Comparison of ENCODE assay signal across 22 cellular contexts in the genomic region with DNA sequence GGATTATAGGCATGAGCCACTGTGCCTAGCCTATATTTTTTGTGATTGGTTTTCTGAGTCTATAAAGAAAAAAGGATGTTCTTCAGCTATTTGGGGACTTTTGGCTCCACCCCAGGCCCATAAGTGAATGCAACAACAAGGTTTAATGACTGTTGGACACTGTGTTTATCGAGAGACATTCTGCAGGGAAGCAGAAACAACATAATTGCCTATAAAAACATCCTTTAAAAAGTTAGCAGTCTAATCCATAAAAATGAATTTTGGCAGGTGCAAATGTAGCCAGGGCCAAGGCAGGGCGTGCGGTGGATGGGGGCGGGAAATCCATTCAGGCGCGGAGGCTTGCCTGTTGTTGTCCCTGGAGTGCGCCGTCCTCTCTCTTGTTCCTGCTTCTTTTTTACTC.
"Had no signal": no experiment of that assay in that cellular context is flagged by ENCODE, and none has a peak within 500 bp of the region (broad histone marks: within the 10 kb centered on the region; RNA-seq: fewer than 3 reads in every experiment).

No MANE protein-coding gene starts in this region.

- DNase-seq: IMR-90, Kasumi-1, KG1, MV-4-11, NCI-H1092, NCI-H1417, NCI-H1436 treated with DMSO at 0.1 percent for 48 hours, NCI-H1694, NCI-H187 treated with DMSO at 0.1 percent for 48 hours, NCI-H2029 treated with DMSO at 0.1 percent for 48 hours, NCI-H2171 treated with DMSO at 0.1 percent for 48 hours, NCI-H345, NCI-H446 treated with DMSO at 0.1 percent for 48 hours, NCI-H510A treated with DMSO at 0.1 percent for 48 hours, NCI-H526, NCI-H82, Right ventricle myocardium superior, RPMI8226, SIG-M5 had no signal

- H3K36me3 ChIP-seq: SJSA1 had no signal

- H3K4me1 ChIP-seq: SJSA1 had no signal

- H3K4me3 ChIP-seq: SJSA1, SK-N-MC had no signal

- ATAC-seq: HepG2 had no signal

- H3K27ac ChIP-seq: SJSA1, SK-N-MC had no signal

- H3K27me3 ChIP-seq: SJSA1 had no signal
